17 cellular contexts compared by ENCODE assay signal in the genomic region with DNA sequence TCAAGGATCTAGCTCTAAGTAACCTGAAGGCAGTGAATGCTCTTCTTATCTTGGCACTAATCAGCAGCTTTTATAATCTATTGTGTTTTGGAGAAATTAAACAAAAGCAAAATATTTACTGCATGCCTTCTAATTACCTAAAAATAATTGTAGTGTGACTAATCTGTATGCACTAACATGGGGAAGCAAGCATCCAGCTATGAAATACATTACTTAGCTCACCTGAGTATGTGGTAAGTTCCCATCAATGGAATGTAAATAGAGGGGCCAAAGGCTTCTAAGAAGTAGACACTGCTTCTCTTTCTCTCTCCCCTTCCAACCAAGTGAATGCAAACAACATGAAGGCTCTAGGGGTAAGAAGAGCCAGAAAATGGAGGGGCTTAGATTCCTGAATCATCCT.
DNase-seq lines count a peak whose midpoint lies in the region; TF ChIP-seq lines count a peak whose summit lies in the region.
"Had no signal": no experiment of that assay in that cellular context is flagged by ENCODE, and none has a peak within 500 bp of the region (broad histone marks: within the 10 kb centered on the region; RNA-seq: fewer than 3 reads in every experiment).

No MANE protein-coding gene starts in this region.

- no TSS peak for BruUV-seq in Caco-2 (replicated peaks; lab: Mats Ljungman, UMichigan)

- H3K4me3 ChIP-seq in Caco-2 (ENCODE audit: low read depth, low read length) (no peak overlapping the region), hepatocyte (no peak overlapping the region), trophoblast cell (ENCODE audit: low read depth, low read length) (no peak overlapping the region)

- H3K4ac ChIP-seq in trophoblast cell (ENCODE audit: low read depth, low read length) = no peak overlapping the region

- H2AK5ac ChIP-seq in trophoblast cell (ENCODE audit: low read length) = no peak overlapping the region

- no peaks in the 10 kb centered on the region for H3K27me3 ChIP-seq in Caco-2 (replicated peaks; ENCODE audit: control insufficient read depth, insufficient read depth, low read length)
- no peaks in the 10 kb centered on the region for H3K27me3 ChIP-seq in hepatocyte
- no peaks in the 10 kb centered on the region for H3K27me3 ChIP-seq in trophoblast cell (ENCODE audit: insufficient read depth, low read length)

- H3K79me2 ChIP-seq in hepatocyte = peaks cover 19% of the 10 kb centered on the region
- H3K79me2 ChIP-seq in trophoblast cell (ENCODE audit: control insufficient read depth, insufficient read depth, low read length, poor library complexity) = no peaks in the 10 kb centered on the region

- CTCF ChIA-PET in Caco-2 (lab: Charles Lee) = interaction anchor here (0.7 to 3.0 kb wide), 4 partner anchors 10 to 1059 kb away, joined by 3 to 20 read pairs (median 10); a partner anchor contains a TSS

- H3K4me1 ChIP-seq in Caco-2 (peaks cover 44% of the 10 kb centered on the region), hepatocyte (ENCODE audit: insufficient read depth) (peaks cover 24% of the 10 kb centered on the region), trophoblast cell (ENCODE audit: control insufficient read depth in 1 of 2, insufficient read depth in 2 of 2, low read length in 2 of 2) (no peaks in the 10 kb centered on the region)

- H3K14ac ChIP-seq in trophoblast cell (ENCODE audit: low read length) = no peak overlapping the region

- no peak overlapping the region for H3K23ac ChIP-seq in trophoblast cell (ENCODE audit: low read length)

- H3K27me3 Mint-ChIP-seq in Caco-2 (ENCODE audit: insufficient read depth, unreplicated experiment) = no peaks in the 10 kb centered on the region
- no peaks in the 10 kb centered on the region for H3K27me3 Mint-ChIP-seq in CD14-positive monocyte (ENCODE audit: low read depth in 3 of 3)

- H3K4me1 Mint-ChIP-seq in Caco-2 (ENCODE audit: low read depth, unreplicated experiment) (peaks cover 29% of the 10 kb centered on the region), CD14-positive monocyte (peaks cover 2% of the 10 kb centered on the region)

- no peak overlapping the region for H2AFZ ChIP-seq in hepatocyte
- H2AFZ ChIP-seq in trophoblast cell (ENCODE audit: insufficient read depth, low read length, poor library complexity) = no peak overlapping the region

- H3K9me2 ChIP-seq in hepatocyte (replicated peaks; ENCODE audit: insufficient read depth) = no peaks in the 10 kb centered on the region

- peaks cover 3% of the 10 kb centered on the region for H4K20me1 ChIP-seq in hepatocyte (ENCODE audit: insufficient read depth, poor library complexity, severe bottlenecking)

- in situ Hi-C loops in G401 (cut with HindIII; ENCODE audit: low sequenced_read_pairs) = no loop called here

- H3K4me3 Mint-ChIP-seq in Caco-2 (ENCODE audit: unreplicated experiment) = peak overlapping the region; percentile 47
- no peak overlapping the region for H3K4me3 Mint-ChIP-seq in CD14-positive monocyte

- H3K4me2 ChIP-seq in hepatocyte (no peak overlapping the region), trophoblast cell (ENCODE audit: low read length) (no peak overlapping the region)

- H4K8ac ChIP-seq in trophoblast cell (ENCODE audit: low read depth, low read length) = no peak overlapping the region

- no peak overlapping the region for H2BK120ac ChIP-seq in trophoblast cell (ENCODE audit: insufficient read depth, low read length, poor library complexity)

- intact Hi-C loops in Caco-2 (cut with micrococcal nuclease; ENCODE audit: unreplicated experiment) (loop anchor here (1.0 kb wide), 2 partner anchors 10 to 39 kb away; no protein-coding TSS in a partner anchor), posterior vena cava (cut with DNase I) (no loop called here), CD14-positive monocyte (cut with micrococcal nuclease) (no loop called here)

- DNase-seq in Caco-2 (peak in 1 of 2 experiments; percentile 55), M059J (ENCODE audit: low read depth) (peak; percentile 22), hepatocyte (ENCODE audit: low spot score) (peak; percentile 7), trophoblast cell (peak; percentile 41 to 84), G401 (ENCODE audit: low spot score) (no peak), posterior vena cava (ENCODE audit: low spot score) (no peak), CD14-positive monocyte (ENCODE audit: low spot score) (no peak)
- DNase-seq: 8988T, DMS79, KG1, MV-4-11, NCI-H1105 treated with DMSO at 0.1 percent for 48 hours, NCI-H2081, NCI-H2171, NCI-H526, SHP77 had no signal

- H3K9me3 Mint-ChIP-seq in Caco-2 (ENCODE audit: unreplicated experiment) (no peaks in the 10 kb centered on the region), CD14-positive monocyte (peaks cover 0 to 2% (median 0%) of the 10 kb centered on the region in 7 donors)

- no peak for TF ChIP-seq CTCF in Caco-2 (IDR thresholded peaks at IDR 0.05; ENCODE audit: insufficient read depth in 1 of 2, low read depth in 1 of 2, low read length in 1 of 2, severe bottlenecking in 1 of 2, unreplicated experiment in 1 of 2)
- no peak for TF ChIP-seq CTCF in hepatocyte (IDR thresholded peaks at IDR 0.05; ENCODE audit: poor library complexity)
- no peak for TF ChIP-seq CTCF in CD14-positive monocyte (IDR thresholded peaks at IDR 0.05)

- no peak overlapping the region for H3K9ac ChIP-seq in trophoblast cell (ENCODE audit: low read length)

- POLR2A ChIA-PET in Caco-2 (lab: Charles Lee) = interaction anchor here (0.7 to 1.5 kb wide), 3 partner anchors 9 to 166 kb away, joined by 3 to 13 read pairs (median 8); a partner anchor contains a TSS

- H3K36me3 ChIP-seq in Caco-2 (ENCODE audit: control insufficient read depth, insufficient read depth, low read length) (no peaks in the 10 kb centered on the region), hepatocyte (replicated peaks; ENCODE audit: insufficient read depth, low read depth) (no peaks in the 10 kb centered on the region), trophoblast cell (ENCODE audit: control insufficient read depth in 1 of 2, insufficient read depth in 2 of 2, low read length in 2 of 2) (peaks cover 0 to 3% of the 10 kb centered on the region in 2 experiments)

- H3K18ac ChIP-seq in trophoblast cell (ENCODE audit: low read length) = no peak overlapping the region

- H3K36me3 Mint-ChIP-seq in Caco-2 (ENCODE audit: insufficient read depth, unreplicated experiment) = peaks cover 9% of the 10 kb centered on the region
- H3K36me3 Mint-ChIP-seq in CD14-positive monocyte = peaks cover 15 to 24% of the 10 kb centered on the region in 2 donors

- H2BK5ac ChIP-seq in trophoblast cell (ENCODE audit: low read depth, low read length, poor library complexity) = no peak overlapping the region

- H4K12ac ChIP-seq in trophoblast cell (ENCODE audit: low read depth, low read length) = no peak overlapping the region

- H4K91ac ChIP-seq in trophoblast cell (ENCODE audit: low read depth, low read length) = no peak overlapping the region

- H3K27ac Mint-ChIP-seq in Caco-2 (ENCODE audit: unreplicated experiment) (peak overlapping the region; percentile 75), CD14-positive monocyte (no peak overlapping the region)

- H3K9me3 ChIP-seq in Caco-2 (no peaks in the 10 kb centered on the region), hepatocyte (ENCODE audit: low read depth) (no peaks in the 10 kb centered on the region), trophoblast cell (ENCODE audit: insufficient read depth, low read depth, low read length) (no peaks in the 10 kb centered on the region)

- no peak overlapping the region for H2BK12ac ChIP-seq in trophoblast cell (ENCODE audit: low read length)

- H3K27ac ChIP-seq in hepatocyte (peak overlapping the region; percentile 6), trophoblast cell (ENCODE audit: low read depth, low read length) (no peak overlapping the region)
- H3K27ac ChIP-seq: C4-2B had no signal

- no peaks in the 10 kb centered on the region for H3K79me1 ChIP-seq in trophoblast cell (ENCODE audit: low read length)

Comparison
In these comparisons a context has a peak if more than half of its experiments do, and no peak if none do; other contexts are left out.
1. DNase-seq: peak in M059J (single experiment), hepatocyte (single experiment) and trophoblast cell (2 of 2); none in G401 (single experiment), posterior vena cava (single experiment) and CD14-positive monocyte (single experiment).